Comparison of ENCODE assay signal across 8 cellular contexts in the genomic region with DNA sequence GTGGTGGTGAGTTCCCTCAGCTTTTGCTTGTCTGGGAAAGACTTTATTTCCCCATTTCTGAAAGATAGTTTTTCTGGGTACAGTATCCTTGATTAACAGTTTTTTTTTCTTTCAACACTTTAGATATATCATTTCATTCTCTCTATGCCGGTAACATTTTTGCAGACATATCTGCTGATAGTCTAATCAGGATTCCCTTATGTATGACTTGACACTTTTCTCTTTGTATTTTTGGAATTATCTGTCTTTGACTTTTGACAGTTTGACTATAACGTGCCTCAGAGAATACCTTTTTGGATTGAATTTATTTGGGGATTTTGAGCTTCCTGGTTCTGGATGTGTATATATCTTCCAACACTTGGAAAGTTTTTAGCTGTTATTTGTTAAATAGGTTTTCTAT.
"Had no signal": no experiment of that assay in that cellular context is flagged by ENCODE, and none has a peak within 500 bp of the region (broad histone marks: within the 10 kb centered on the region; RNA-seq: fewer than 3 reads in every experiment).

No MANE protein-coding gene starts in this region.

- H3K4me3 ChIP-seq: GM23248, HAP-1 had no signal

- H3K4me1 ChIP-seq: HAP-1 had no signal

- H3K9me3 ChIP-seq: HAP-1 had no signal

- DNase-seq: GM23248, GOT3, H7, Kasumi-1, KG1 had no signal

- H3K27ac ChIP-seq: GM23248, HL-60 had no signal

- ATAC-seq: HCT116 had no signal

- H3K36me3 ChIP-seq: HAP-1 had no signal

- H3K9ac ChIP-seq: GM23248 had no signal

- H2AFZ ChIP-seq: GM23248 had no signal
